Comparison of ENCODE assay signal across 21 cellular contexts in the genomic region with DNA sequence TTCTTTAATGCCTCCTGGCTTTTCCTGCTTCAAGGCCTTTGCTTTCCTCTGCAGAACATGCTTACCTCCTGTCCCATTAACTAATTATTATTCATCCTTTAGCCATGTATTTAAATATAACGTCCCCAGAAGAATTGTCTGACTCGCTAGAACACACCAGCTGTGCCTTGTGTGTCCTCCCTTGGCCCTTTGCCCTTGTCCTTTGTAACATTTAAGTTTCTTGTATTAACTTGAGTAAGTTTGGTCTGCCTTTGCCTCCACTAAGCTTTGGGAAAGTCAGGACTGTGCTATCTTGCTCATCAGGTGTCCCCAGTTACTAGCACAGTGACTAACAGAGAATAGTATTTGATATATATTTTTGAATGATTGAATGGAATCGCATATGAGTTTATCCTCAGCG. TPM values are rescaled to one million over a fixed set of nuclear protein-coding genes. Genes with fewer than 3 reads are reported as not detected.
"Had no signal": no experiment of that assay in that cellular context is flagged by ENCODE, and none has a peak within 500 bp of the region (broad histone marks: within the 10 kb centered on the region; RNA-seq: fewer than 3 reads in every experiment).

No MANE protein-coding gene starts in this region.

- H3K4me3 ChIP-seq: breast epithelium, K562 had no signal

- H3K4me1 ChIP-seq: breast epithelium had no signal

- FAIRE-seq: K562, RCC 7860 had no signal

- H3K4me3 Mint-ChIP-seq: activated CD8-positive, alpha-beta T cell treated with anti-CD3 and anti-CD28 coated beads for 36 hours; activated naive CD4-positive, alpha-beta T cell treated with anti-CD3 and anti-CD28 coated beads, Interleukin-2, amount 50 U/mL, for 24 hours had no signal

- H3K9me2 ChIP-seq: SK-N-SH had no signal

- DNase-seq: activated CD4-positive, alpha-beta T cell treated with anti-CD3 and anti-CD28 coated beads for 4 hours; activated CD8-positive, alpha-beta memory T cell treated with anti-CD3 and anti-CD28 coated beads, Interleukin-2, amount 50 U/mL, for 4 hours; activated CD8-positive, alpha-beta T cell treated with anti-CD3 and anti-CD28 coated beads for 36 hours; activated effector memory CD4-positive, alpha-beta T cell treated with Interleukin-2 at 50 U/mL for 16 hours; activated naive CD4-positive, alpha-beta T cell; activated T-cell treated with anti-CD3 and anti-CD28 coated beads, Interleukin-2, amount 50 U/mL, for 1 hour; aorta; central memory CD4-positive, alpha-beta T cell; Karpas-422; MM.1S; NCI-H146; NCI-H187 treated with DMSO at 0.1 percent for 48 hours; NCI-H2081 treated with DMSO at 0.1 percent for 48 hours; NCI-H446; NCI-H524; SK-N-SH had no signal

- H3K36me3 ChIP-seq: breast epithelium had no signal

- H3K27ac ChIP-seq: breast epithelium had no signal

- H3K27ac Mint-ChIP-seq: activated CD8-positive, alpha-beta T cell treated with anti-CD3 and anti-CD28 coated beads for 36 hours; activated naive CD4-positive, alpha-beta T cell treated with anti-CD3 and anti-CD28 coated beads, Interleukin-2, amount 50 U/mL, for 24 hours had no signal

- H3K4me2 ChIP-seq: SK-N-SH had no signal

- H3K9me3 ChIP-seq: breast epithelium, SK-N-SH had no signal

- H3K27me3 Mint-ChIP-seq: activated CD8-positive, alpha-beta T cell treated with anti-CD3 and anti-CD28 coated beads for 36 hours had no signal

- H3K27me3 ChIP-seq: breast epithelium had no signal

- ATAC-seq: activated CD4-positive, CD25-positive, alpha-beta regulatory T cell treated with anti-CD3 and anti-CD28 coated beads, Interleukin-2, amount 50 U/mL, for 24 hours; activated CD8-positive, alpha-beta T cell treated with anti-CD3 and anti-CD28 coated beads for 36 hours; K562 had no signal

- H3K9ac ChIP-seq: SK-N-SH had no signal

- H3K9me3 Mint-ChIP-seq: activated CD8-positive, alpha-beta T cell treated with anti-CD3 and anti-CD28 coated beads for 36 hours; activated naive CD4-positive, alpha-beta T cell treated with anti-CD3 and anti-CD28 coated beads, Interleukin-2, amount 50 U/mL, for 24 hours had no signal

- H3K36me3 Mint-ChIP-seq: activated naive CD4-positive, alpha-beta T cell treated with anti-CD3 and anti-CD28 coated beads, Interleukin-2, amount 50 U/mL, for 24 hours had no signal

RNA-seq across cellular contexts. Expression of a gene that starts 29.6 kb away (rescaled TPM):
- total RNA-seq: activated CD8-positive, alpha-beta T cell treated with anti-CD3 and anti-CD28 coated beads for 36 hours had no signal
- polyA plus RNA-seq: K562 had no signal

RNA-seq across cellular contexts. Expression of a gene that starts 51.3 kb away (rescaled TPM):
- total RNA-seq: activated CD8-positive, alpha-beta T cell treated with anti-CD3 and anti-CD28 coated beads for 36 hours had no signal
